Comparison of ENCODE assay signal across 2 cellular contexts in genomic region chr2:41878726-41879366, GRCh38.
TF ChIP-seq lines count a peak whose summit lies in the region.

No MANE protein-coding gene starts in this region.

TF ChIP-seq in HepG2, 621 proteins besides CTCF, POLR2A, EP300 and RAD21:
- TF ChIP-seq ZNF431 (CRISPR knock-in tag; IDR thresholded peaks at IDR 0.05; ENCODE audit: borderline replicate concordance, low read depth) (no peak), HIC2 (CRISPR knock-in tag; IDR thresholded peaks at IDR 0.05; ENCODE audit: low read depth) (no peak), ZFP90 (CRISPR knock-in tag; IDR thresholded peaks at IDR 0.05; ENCODE audit: borderline replicate concordance) (no peak), IKZF5 (CRISPR knock-in tag; IDR thresholded peaks at IDR 0.05) (no peak), PRDM15 (CRISPR knock-in tag; IDR thresholded peaks at IDR 0.05) (no peak), SSRP1 (CRISPR knock-in tag; IDR thresholded peaks at IDR 0.05) (no peak), KLF16 (CRISPR knock-in tag; IDR thresholded peaks at IDR 0.05) (no peak), TRIM22 (IDR thresholded peaks at IDR 0.05) (no peak), ZNF232 (CRISPR knock-in tag; IDR thresholded peaks at IDR 0.05; ENCODE audit: borderline replicate concordance) (no peak), ZNF275 (CRISPR knock-in tag; IDR thresholded peaks at IDR 0.05; ENCODE audit: borderline replicate concordance) (no peak), AHR (CRISPR knock-in tag; IDR thresholded peaks at IDR 0.05) (no peak), ZSCAN20 (CRISPR knock-in tag; IDR thresholded peaks at IDR 0.05; ENCODE audit: borderline replicate concordance) (no peak), MEIS1 (CRISPR knock-in tag; IDR thresholded peaks at IDR 0.05; ENCODE audit: borderline replicate concordance) (no peak)

TF ChIP-seq in neural cell, 6 proteins besides CTCF, POLR2A, EP300 and RAD21:
- no peak for TF ChIP-seq SMC3 (conservative IDR thresholded peaks at IDR 0.05; ENCODE audit: poor library complexity)
- TF ChIP-seq REST (IDR thresholded peaks at IDR 0.05; ENCODE audit: borderline replicate concordance): no peak
- no peak for TF ChIP-seq TAF1 (IDR thresholded peaks at IDR 0.05; ENCODE audit: low read depth)
- no peak for TF ChIP-seq POLR2AphosphoS5 (IDR thresholded peaks at IDR 0.05)
- no peak for TF ChIP-seq MXI1 (conservative IDR thresholded peaks at IDR 0.05; ENCODE audit: poor library complexity, severe bottlenecking)
- no peak for TF ChIP-seq EZH2 (IDR thresholded peaks at IDR 0.05; ENCODE audit: borderline replicate concordance, insufficient read depth, low read length, poor library complexity, severe bottlenecking)
